Comparison of ENCODE assay signal across 1 cellular context in genomic region chr6:90083891-90084290, GRCh38.
TF ChIP-seq lines count a peak whose summit lies in the region.

No MANE protein-coding gene starts in this region.

TF ChIP-seq in GM12878, 131 proteins besides CTCF, POLR2A, EP300 and RAD21 (continued from another document):
- TF ChIP-seq CUX1 (IDR thresholded peaks at IDR 0.05; ENCODE audit: insufficient replicate concordance, low read depth, low read length) (no peak), HDAC6 (IDR thresholded peaks at IDR 0.05; ENCODE audit: unreplicated experiment) (no peak), NBN (IDR thresholded peaks at IDR 0.05) (no peak), ZNF687 (IDR thresholded peaks at IDR 0.05) (no peak), IRF4 (IDR thresholded peaks at IDR 0.05; ENCODE audit: low read depth, low read length) (peak; percentile 24; the same call in 1 of the 2 replicates), FOXM1 (IDR thresholded peaks at IDR 0.05; ENCODE audit: low read depth, low read length) (no peak), JUNB (IDR thresholded peaks at IDR 0.05) (peak; percentile 76; the same call in 1 of the 2 replicates), ZBED1 (IDR thresholded peaks at IDR 0.05; ENCODE audit: borderline replicate concordance) (peak; percentile 48; the same call in 1 of the 2 replicates), IRF5 (IDR thresholded peaks at IDR 0.05; ENCODE audit: borderline replicate concordance) (no peak), EED (IDR thresholded peaks at IDR 0.05; ENCODE audit: low read depth) (no peak), IKZF2 (IDR thresholded peaks at IDR 0.05) (peak; percentile 43 to 44; a peak in 2 of 4 replicates), RBBP5 (conservative IDR thresholded peaks at IDR 0.05) (no peak), SPI1 (IDR thresholded peaks at IDR 0.05; ENCODE audit: borderline replicate concordance, insufficient read depth, low read depth, low read length) (peak; percentile 86; the same call in 1 of the 2 replicates), MTA2 (IDR thresholded peaks at IDR 0.05; ENCODE audit: low read depth) (peak; percentile 18; the same call in 1 of the 2 replicates), CEBPB (IDR thresholded peaks at IDR 0.05; ENCODE audit: borderline replicate concordance in 1 of 2, low read depth in 2 of 2, low read length in 2 of 2) (no peak), HCFC1 (IDR thresholded peaks at IDR 0.05; ENCODE audit: low read length) (no peak), STAT1 (conservative IDR thresholded peaks at IDR 0.05) (no peak), BCL11A (IDR thresholded peaks at IDR 0.05; ENCODE audit: low read depth, low read length) (peak; percentile 62; the same call in 1 of the 2 replicates), KLF5 (IDR thresholded peaks at IDR 0.05; ENCODE audit: partially characterized antibody) (no peak), SUPT20H (IDR thresholded peaks at IDR 0.05; ENCODE audit: borderline replicate concordance, control insufficient read depth, low read depth, low read length) (no peak), FOS (IDR thresholded peaks at IDR 0.05; ENCODE audit: borderline replicate concordance, extremely low read depth, insufficient read length) (no peak), POLR2AphosphoS2 (IDR thresholded peaks at IDR 0.05; ENCODE audit: low read depth, low read length) (no peak), ZNF24 (IDR thresholded peaks at IDR 0.05) (no peak), RFX5 (IDR thresholded peaks at IDR 0.05; ENCODE audit: low read depth, low read length) (no peak), NRF1 (conservative IDR thresholded peaks at IDR 0.05; ENCODE audit: low read depth, low read length) (no peak), DPF2 (IDR thresholded peaks at IDR 0.05) (0 out of 2 replicates have a peak, but pooled peaks have one; percentile 32), USF2 (IDR thresholded peaks at IDR 0.05; ENCODE audit: borderline replicate concordance, low read depth, low read length) (no peak), MEF2A (IDR thresholded peaks at IDR 0.05; ENCODE audit: insufficient read depth, low read depth, low read length) (0 out of 2 replicates have a peak, but pooled peaks have one; percentile 34), JUND (IDR thresholded peaks at IDR 0.05; ENCODE audit: low read depth, low read length) (no peak), TARDBP (IDR thresholded peaks at IDR 0.05; ENCODE audit: borderline replicate concordance) (no peak), PAX5 (IDR thresholded peaks at IDR 0.05; ENCODE audit: borderline replicate concordance, low read depth, low read length) (peak; percentile 66), ZNF384 (IDR thresholded peaks at IDR 0.05; ENCODE audit: borderline replicate concordance, low read depth, low read length) (no peak)
